Comparison of ENCODE assay signal across 34 cellular contexts in the genomic region with DNA sequence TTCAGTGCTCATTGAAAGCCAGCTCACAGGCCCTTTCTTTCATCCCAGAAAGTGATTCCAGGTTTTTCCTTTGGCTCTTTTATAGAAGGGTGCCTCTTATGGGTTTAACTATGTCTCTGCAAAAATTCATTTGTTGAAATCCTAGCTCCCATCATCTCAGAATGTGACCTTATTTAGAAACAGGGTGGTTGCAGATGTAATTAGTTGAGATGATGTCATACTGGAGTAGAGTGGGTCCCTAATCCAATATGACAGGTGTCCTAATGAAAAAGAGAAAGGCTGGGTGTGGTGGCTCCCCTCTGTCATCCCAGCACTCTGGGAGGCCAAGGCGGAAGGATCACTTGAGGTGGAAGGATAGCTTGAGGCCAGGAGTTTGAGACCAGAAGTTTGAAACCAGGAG.
"Had no signal": no experiment of that assay in that cellular context is flagged by ENCODE, and none has a peak within 500 bp of the region (broad histone marks: within the 10 kb centered on the region; RNA-seq: fewer than 3 reads in every experiment).

No MANE protein-coding gene starts in this region.

- H3K36me3 ChIP-seq: MG63 had no signal

- DNase-seq: Karpas-422, Kasumi-1, MG63, MM.1S, MV-4-11, NCI-H1048, NCI-H1092, NCI-H1092 treated with DMSO at 0.1 percent for 48 hours, NCI-H1105, NCI-H1105 treated with DMSO at 0.1 percent for 48 hours, NCI-H1417, NCI-H1417 treated with DMSO at 0.1 percent for 48 hours, NCI-H1436, NCI-H1436 treated with DMSO at 0.1 percent for 48 hours, NCI-H146, NCI-H1694, NCI-H1694 treated with DMSO at 0.1 percent for 48 hours, NCI-H187, NCI-H187 treated with DMSO at 0.1 percent for 48 hours, NCI-H1930, NCI-H2029, NCI-H2029 treated with DMSO at 0.1 percent for 48 hours, NCI-H2081, NCI-H2081 treated with DMSO at 0.1 percent for 48 hours, NCI-H2107, NCI-H2171, NCI-H2171 treated with DMSO at 0.1 percent for 48 hours, NCI-H2227 treated with DMSO at 0.1 percent for 48 hours, NCI-H226, NCI-H345, NCI-H446, NCI-H446 treated with DMSO at 0.1 percent for 48 hours, NCI-H510A, NCI-H510A treated with DMSO at 0.1 percent for 48 hours had no signal

- H3K4me3 ChIP-seq: MG63 had no signal

- H3K9me3 ChIP-seq: MG63 had no signal
